In the genomic region with DNA sequence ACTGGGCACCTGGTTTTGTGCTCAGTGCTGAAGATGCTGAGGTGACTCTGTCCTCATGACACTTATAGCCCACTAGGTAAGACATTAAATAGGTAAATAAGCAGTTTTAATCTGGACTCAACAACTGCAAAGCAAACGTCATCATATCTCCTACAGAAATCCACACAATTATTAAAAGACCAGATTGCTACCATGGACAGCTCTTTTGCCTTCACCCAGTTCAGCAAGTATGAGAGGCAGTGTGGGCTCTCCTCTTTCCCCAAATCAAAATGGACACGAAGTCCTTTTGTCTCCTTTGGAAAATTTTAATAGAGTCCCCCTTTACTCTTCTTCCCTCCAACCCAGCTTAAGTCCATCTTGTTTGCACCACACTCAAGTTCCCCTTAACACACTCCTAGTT, we compare ENCODE assay signal across 18 cellular contexts.
A peak's percentile ranks its signal among the peaks of the same experiment; 100 is the strongest.
DNase-seq lines count a peak whose midpoint lies in the region; ATAC-seq and TF ChIP-seq lines count a peak whose summit lies in the region.
"Had no signal": no experiment of that assay in that cellular context is flagged by ENCODE, and none has a peak within 500 bp of the region (broad histone marks: within the 10 kb centered on the region; RNA-seq: fewer than 3 reads in every experiment).

No MANE protein-coding gene starts in this region.

- no peak overlapping the region for H3K27ac ChIP-seq in psoas muscle
- H3K27ac ChIP-seq: BLaER1, HL-60, tibial nerve had no signal

- DNase-seq in AG10803 (ENCODE audit: low read depth) (peak; percentile 17), Kasumi-1 (lab: John Stamatoyannopoulos, UW) (peak; percentile 2 to 25), astrocyte of the spinal cord (ENCODE audit: low read depth, low spot score) (peak; percentile 32), iPS-NIHi7 (ENCODE audit: extremely low spot score) (peak; percentile 34), DMS153 (lab: John Stamatoyannopoulos, UW) (no peak), GM19240 (ENCODE audit: insufficient read length, low spot score) (no peak), psoas muscle (no peak)
- DNase-seq in NK-92 treated with Interleukin-12 subunit alpha and Interleukin-12 subunit beta, amount 100 ng/mL, for 24 hours (lab: John Stamatoyannopoulos, UW) = no peak
- DNase-seq: activated naive CD4-positive, alpha-beta T cell treated with anti-CD3 and anti-CD28 coated beads for 36 hours; cerebellar nuclear complex; glutamatergic neuron; HCEC 1CT; NCI-H1694; NCI-H526 treated with DMSO at 0.1 percent for 48 hours; RPMI8226 had no signal

- H3K4me1 ChIP-seq in psoas muscle = no peaks in the 10 kb centered on the region
- H3K4me1 ChIP-seq: tibial nerve had no signal

- no peaks in the 10 kb centered on the region for H3K27me3 ChIP-seq in psoas muscle (ENCODE audit: insufficient read depth in 3 of 3, low read length in 2 of 3)
- H3K27me3 ChIP-seq: BLaER1, tibial nerve had no signal

- no peaks in the 10 kb centered on the region for H3K36me3 ChIP-seq in psoas muscle (ENCODE audit: insufficient read depth in 1 of 2, low read depth in 1 of 2)
- H3K36me3 ChIP-seq: BLaER1, tibial nerve had no signal

- no peak for ATAC-seq in psoas muscle

- WGBS in psoas muscle, 3 donors = 10 to 28% (median 20%) methylated on average over 2 of the region's 2 CpGs

- H3K9me3 ChIP-seq in psoas muscle = peaks cover 19% of the 10 kb centered on the region

- H3K4me3 ChIP-seq in AG10803 (ENCODE audit: low read length) (no peak overlapping the region), astrocyte of the spinal cord (ENCODE audit: low read depth, low read length) (no peak overlapping the region), psoas muscle (no peak overlapping the region)
- H3K4me3 ChIP-seq: BLaER1, tibial nerve had no signal

- intact Hi-C loops in psoas muscle (cut with DNase I) = no loop called here

- in situ Hi-C loops in astrocyte of the spinal cord (cut with HindIII; ENCODE audit: low sequenced_read_pairs) = no loop called here

- TF ChIP-seq CTCF in AG10803 (conservative IDR thresholded peaks at IDR 0.05; ENCODE audit: low read length) = no peak
- TF ChIP-seq CTCF in astrocyte of the spinal cord (IDR thresholded peaks at IDR 0.05; ENCODE audit: low read depth, low read length) = no peak
- no peak for TF ChIP-seq CTCF in psoas muscle (IDR thresholded peaks at IDR 0.05)

Comparison
In these comparisons a context has a peak if more than half of its experiments do, and no peak if none do; other contexts are left out.
1. DNase-seq: peak in AG10803 (single experiment), Kasumi-1 (2 of 2), astrocyte of the spinal cord (single experiment) and iPS-NIHi7 (single experiment); none in NK-92 treated with Interleukin-12 subunit alpha and Interleukin-12 subunit beta, amount 100 ng/mL, for 24 hours (single experiment), DMS153 (single experiment), GM19240 (single experiment) and psoas muscle (0 of 2).